8 cellular contexts compared by ENCODE assay signal in genomic region chr6:158645064-158646022, GRCh38. TPM values are rescaled to one million over a fixed set of nuclear protein-coding genes. Genes with fewer than 3 reads are reported as not detected.
DNase-seq lines count a peak whose midpoint lies in the region; ATAC-seq, FAIRE-seq and TF ChIP-seq lines count a peak whose summit lies in the region.

No MANE protein-coding gene starts in this region.

- H3K4me2 ChIP-seq in GM12878 (ENCODE audit: control insufficient read depth, insufficient read depth), result peak overlapping the region; percentile 92

- H3K9me3 Mint-ChIP-seq in memory B cell, result no peaks in the 10 kb centered on the region

- peak overlapping the region; percentile 97 for H3K27ac Mint-ChIP-seq in memory B cell

- peak overlapping the region; percentile 86 for H2AFZ ChIP-seq in GM12878 (ENCODE audit: control insufficient read depth, low read depth, low read length)

- H3K27me3 Mint-ChIP-seq in memory B cell, result no peaks in the 10 kb centered on the region

- H3K4me3 Mint-ChIP-seq in memory B cell, result peak overlapping the region; percentile 98

- no peak overlapping the region for H3K27ac ChIP-seq in HUES64 (ENCODE audit: low read depth, low read length)
- H3K27ac ChIP-seq in GM12878 (ENCODE audit: control insufficient read depth, insufficient read depth), result peak overlapping the region; percentile 82

- no peak for TF ChIP-seq EP300 in GM12878 (IDR thresholded peaks at IDR 0.05; ENCODE audit: borderline replicate concordance in 1 of 2, control insufficient read depth in 1 of 2, low read depth in 2 of 2, low read length in 2 of 2)

- peaks cover 32% of the 10 kb centered on the region for H3K79me2 ChIP-seq in GM12878 (ENCODE audit: control insufficient read depth, insufficient read depth, low read length)

- WGBS in HUES64, result 35% methylated on average over 19 of the region's 21 CpGs
- 9% methylated on average over 21 of the region's 21 CpGs for WGBS in GM12878 (ENCODE audit: insufficient coverage, insufficient replicate concordance, low lambda C conversion rate, missing lambda C conversion rate)

- POLR2A ChIA-PET in GM12878 (lab: Charles Lee), result interaction anchor here (0.5 to 2.2 kb wide), 4 partner anchors 8 to 126 kb away, joined by 3 to 20 read pairs (median 6); no protein-coding TSS in a partner anchor

- TF ChIP-seq CTCF in BE2C (IDR thresholded peaks at IDR 0.05; ENCODE audit: low read depth, low read length) (no peak), GM12878 (IDR thresholded peaks at IDR 0.05 in 2 of 3, conservative IDR thresholded peaks at IDR 0.05 in 1 of 3; ENCODE audit: control insufficient read depth in 2 of 3, extremely low read depth in 1 of 3, insufficient read depth in 1 of 3, low read depth in 3 of 3, low read length in 3 of 3) (no peak)

- peak overlapping the region; percentile 41 for H3K9ac ChIP-seq in HUES64 (ENCODE audit: low read depth, low read length)
- peak overlapping the region; percentile 87 for H3K9ac ChIP-seq in GM12878 (ENCODE audit: control insufficient read depth, insufficient read depth, low read length)

- intact Hi-C loops in GM12878 (cut with micrococcal nuclease; ENCODE audit: unreplicated experiment), result loop anchor here (5.0 kb wide), 2 partner anchors 47 to 172 kb away; partner anchors contain the start of gene EZR

- TF ChIP-seq RAD21 in GM12878 (IDR thresholded peaks at IDR 0.05; ENCODE audit: insufficient read depth, low read depth, low read length), result no peak

- in situ Hi-C loops in GM12878 (cut with MboI), result no loop called here

- TF ChIP-seq POLR2A in GM12878 (IDR thresholded peaks at IDR 0.05; ENCODE audit: low read depth, low read length), result no peak

- CTCF ChIA-PET in GM12878 (lab: Yijun Ruan, JAX), result interaction anchor here (0.7 to 10.4 kb wide), 10 partner anchors 8 to 431 kb away, joined by 3 to 72 read pairs (median 8); no protein-coding TSS in a partner anchor

- BruUV-seq in GM12878 (replicated peaks; lab: Mats Ljungman, UMichigan), result TSS peak; percentile 78

- H3K9me3 ChIP-seq in BE2C (no peaks in the 10 kb centered on the region), HUES64 (ENCODE audit: insufficient read depth, low read depth, low read length) (no peaks in the 10 kb centered on the region), GM12878 (replicated peaks; ENCODE audit: control insufficient read depth, insufficient read depth, low read length) (no peaks in the 10 kb centered on the region)

- ATAC-seq in GM12878, result no peak
- ATAC-seq in memory B cell (ENCODE audit: low read depth), result no peak
- ATAC-seq in HG02981 (IDR thresholded peaks at IDR 0.05; ENCODE audit: unreplicated experiment), result no peak

- H3K36me3 ChIP-seq in BE2C, result peaks cover 11% of the 10 kb centered on the region
- H3K36me3 ChIP-seq in HUES64 (ENCODE audit: insufficient read depth, low read length), result no peaks in the 10 kb centered on the region
- H3K36me3 ChIP-seq in GM12878 (ENCODE audit: control insufficient read depth in 2 of 2, insufficient read depth in 2 of 2, low read length in 1 of 2), result no peaks in the 10 kb centered on the region

- H3K4me1 ChIP-seq in BE2C (peaks cover 7% of the 10 kb centered on the region), HUES64 (ENCODE audit: insufficient read depth, low read length) (peaks cover 6% of the 10 kb centered on the region; the same call in 1 of the 2 replicates), GM12878 (ENCODE audit: control insufficient read depth, insufficient read depth, low read length) (peaks cover 29% of the 10 kb centered on the region)

- peak; percentile 56 for FAIRE-seq in GM12878 (lab: Jason Lieb, UNC)

- H3K4me3 ChIP-seq in BE2C (ENCODE audit: low read depth, low read length), result peak overlapping the region; percentile 95
- H3K4me3 ChIP-seq in HUES64 (ENCODE audit: low read length), result peak overlapping the region; percentile 90
- H3K4me3 ChIP-seq in GM12878, result peak overlapping the region; percentile 81

- H3K36me3 Mint-ChIP-seq in memory B cell, result peaks cover 4% of the 10 kb centered on the region

- H3K27me3 ChIP-seq in BE2C (no peaks in the 10 kb centered on the region), HUES64 (ENCODE audit: insufficient read depth, low read length) (peaks cover 15% of the 10 kb centered on the region), GM12878 (replicated peaks in 1 of 2; ENCODE audit: control insufficient read depth in 2 of 2, insufficient read depth in 2 of 2, low read length in 1 of 2) (no peaks in the 10 kb centered on the region)

- SMC1A ChIA-PET in GM12878 (lab: Charles Lee; ENCODE audit: uncharacterized antibody, unreplicated experiment), result interaction anchor here (0.7 to 5.4 kb wide), 9 partner anchors 8 to 427 kb away, joined by 3 to 41 read pairs (median 4); no protein-coding TSS in a partner anchor

- DNase-seq in BE2C (no peak), GM12878 (ENCODE audit: low read depth, low spot score) (no peak), memory B cell (ENCODE audit: low spot score in 2 of 2) (no peak), ureter (ENCODE audit: low spot score) (peak; percentile 39), SHP77 (lab: John Stamatoyannopoulos, UW) (no peak), GM19238 (ENCODE audit: insufficient read length, low spot score) (no peak)

- no peaks in the 10 kb centered on the region for H4K20me1 ChIP-seq in GM12878 (ENCODE audit: control insufficient read depth, insufficient read depth)

- RAD21 ChIA-PET in GM12878 (lab: Charles Lee; ENCODE audit: unreplicated experiment), result interaction anchor here (0.8 to 3.4 kb wide), 10 partner anchors 8 to 400 kb away, joined by 3 to 28 read pairs (median 4); partner anchors contain the start of gene TAGAP

- peaks cover 37% of the 10 kb centered on the region for H3K4me1 Mint-ChIP-seq in memory B cell

TF ChIP-seq in GM12878, 131 proteins besides CTCF, POLR2A, EP300 and RAD21 (continues in another document):
- TF ChIP-seq CHD2 (IDR thresholded peaks at IDR 0.05; ENCODE audit: borderline replicate concordance, low read depth, low read length) (no peak), PBX3 (IDR thresholded peaks at IDR 0.05; ENCODE audit: insufficient replicate concordance, low read depth, low read length) (no peak)

RNA-seq across cellular contexts. Expression of gene DYNLT1, which starts 0.8 kb away (rescaled TPM):
- 122 TPM for polyA plus RNA-seq in BE2C (2012; ENCODE audit: insufficient read depth, insufficient read length, low read depth)
- polyA plus RNA-seq in HUES64 (2013, experiment 1 of 2), result 119 TPM
- polyA plus RNA-seq in HUES64 (2013, experiment 2 of 2), result 142 TPM
- total RNA-seq in GM12878 (2013; cell fraction: nucleolus; rRNA removed), result 28.3 and 29.2 TPM in 2 replicates
- total RNA-seq in GM12878 (2014; rRNA removed) (35.9 and 41.5 TPM in 2 replicates), GM12878 (2014; rRNA removed; fragmentation: Illumina TruSeq; extraction: Trizol) (33.6 and 34.0 TPM in 2 replicates), GM12878 (2021) (49.1 and 51.3 TPM in 2 replicates), ureter (117 TPM)
- 84.8 TPM for polyA plus RNA-seq in GM12878 (2011; ENCODE audit: low read depth)
- polyA plus RNA-seq in GM12878 (2011; rRNA removed) (184 and 225 TPM in 2 replicates), GM12878 (2014; fragmentation: Illumina TruSeq; extraction: Trizol) (58.6 and 69.7 TPM in 2 replicates), GM12878 (2014; fragmentation: Nextera tagmentation; extraction: Ambion mirVana) (100 to 1,000 TPM; 246 to 298 TPM), GM12878 (2014; rRNA removed) (54.5 and 62.3 TPM in 2 replicates), GM12878 (2016; fragmentation: Nextera tagmentation; extraction: Ambion mirVana) (100 to 1,000 TPM; 116 to 119 TPM)
- polyA plus RNA-seq in GM12878 (2011; cell fraction: cytosol; rRNA removed), result 123 and 164 TPM in 2 replicates
- 71.6 and 105 TPM in 2 replicates for polyA plus RNA-seq in GM12878 (2011; cell fraction: nucleus; rRNA removed)
- polyA plus RNA-seq in GM12878 (2012), result 43.5 and 55.4 TPM in 2 replicates
- 91.6 and 112 TPM in 2 replicates for polyA minus RNA-seq in GM12878 (2011; rRNA and poly(A)+ RNA removed)
- 18.4 and 19.9 TPM in 2 replicates for polyA minus RNA-seq in GM12878 (2011; cell fraction: cytosol; rRNA and poly(A)+ RNA removed)
- 14.9 and 18.1 TPM in 2 replicates for polyA minus RNA-seq in GM12878 (2011; cell fraction: nucleus; rRNA and poly(A)+ RNA removed)

RNA-seq across cellular contexts. Expression of gene SYTL3, which starts 4.5 kb away (rescaled TPM):
- 0.39 TPM for polyA plus RNA-seq in BE2C (2012; ENCODE audit: insufficient read depth, insufficient read length, low read depth)
- 0.20 TPM for polyA plus RNA-seq in HUES64 (2013, experiment 1 of 2)
- 1.3 TPM for polyA plus RNA-seq in HUES64 (2013, experiment 2 of 2)
- 30.4 and 37.7 TPM in 2 replicates for total RNA-seq in GM12878 (2013; cell fraction: nucleolus; rRNA removed)
- total RNA-seq in GM12878 (2014; rRNA removed), result 9.1 and 9.4 TPM in 2 replicates
- total RNA-seq in GM12878 (2014; rRNA removed; fragmentation: Illumina TruSeq; extraction: Trizol), result 6.4 and 6.7 TPM in 2 replicates
- 7.1 and 8.4 TPM in 2 replicates for total RNA-seq in GM12878 (2021)
- polyA plus RNA-seq in GM12878 (2011; ENCODE audit: low read depth), result 4.8 TPM
- polyA plus RNA-seq in GM12878 (2011; rRNA removed), result 12.1 and 12.9 TPM in 2 replicates
- polyA plus RNA-seq in GM12878 (2011; cell fraction: cytosol; rRNA removed), result 11.7 and 15.5 TPM in 2 replicates
- 16.8 and 21.8 TPM in 2 replicates for polyA plus RNA-seq in GM12878 (2011; cell fraction: nucleus; rRNA removed)
- 3.7 and 6.1 TPM in 2 replicates for polyA plus RNA-seq in GM12878 (2012)
- 8.0 and 8.3 TPM in 2 replicates for polyA plus RNA-seq in GM12878 (2014; fragmentation: Illumina TruSeq; extraction: Trizol)
- 1 to 10 TPM; 3.3 to 4.2 TPM for polyA plus RNA-seq in GM12878 (2014; fragmentation: Nextera tagmentation; extraction: Ambion mirVana)
- 7.1 and 7.2 TPM in 2 replicates for polyA plus RNA-seq in GM12878 (2014; rRNA removed)
- polyA plus RNA-seq in GM12878 (2016; fragmentation: Nextera tagmentation; extraction: Ambion mirVana), result 1 to 10 TPM; 5.9 to 6.7 TPM
- 12.9 and 13.6 TPM in 2 replicates for polyA minus RNA-seq in GM12878 (2011; rRNA and poly(A)+ RNA removed)
- 2.9 and 4.1 TPM in 2 replicates for polyA minus RNA-seq in GM12878 (2011; cell fraction: cytosol; rRNA and poly(A)+ RNA removed)
- 7.6 and 18.4 TPM in 2 replicates for polyA minus RNA-seq in GM12878 (2011; cell fraction: nucleus; rRNA and poly(A)+ RNA removed)
- total RNA-seq in ureter, result 8.7 TPM
